Comparison of ENCODE assay signal across 8 cellular contexts in genomic region chr5:64612349-64612961, GRCh38.
DNase-seq lines count a peak whose midpoint lies in the region; ATAC-seq and TF ChIP-seq lines count a peak whose summit lies in the region.

No MANE protein-coding gene starts in this region.

- peak; percentile 63 for DNase-seq in activated CD4-positive, alpha-beta T cell treated with anti-CD3 and anti-CD28 coated beads, Interleukin-2, amount 10 ng/mL, durations not matched to agents 24 days and 14 days
- DNase-seq in activated CD4-positive, alpha-beta T cell treated with anti-CD3 and anti-CD28 coated beads for 4 hours, result no peak
- DNase-seq in OCI-LY7 (ENCODE audit: low spot score) (peak; percentile 41), epidermal melanocyte (ENCODE audit: insufficient read length, low spot score) (peak; percentile 34), mucosa of gallbladder (ENCODE audit: low spot score) (peak; percentile 61), UCSD-AML1 (lab: John Stamatoyannopoulos, UW; ENCODE audit: unreplicated experiment) (no peak), posterior vena cava (ENCODE audit: low spot score) (no peak)

- POLR2A ChIA-PET in OCI-LY7 (lab: Charles Lee), result interaction anchor here (0.7 to 3.0 kb wide), 3 partner anchors 10 to 14 kb away, joined by 3 to 9 read pairs (median 4); no protein-coding TSS in a partner anchor

- no peaks in the 10 kb centered on the region for H3K79me2 ChIP-seq in OCI-LY7 (ENCODE audit: insufficient read depth, low read depth, low read length)

- H3K9me3 ChIP-seq in OCI-LY7 (ENCODE audit: low read length), result no peaks in the 10 kb centered on the region

- no peaks in the 10 kb centered on the region for H3K4me1 ChIP-seq in OCI-LY7 (ENCODE audit: insufficient read depth, low read length, poor library complexity, severe bottlenecking)

- no peak overlapping the region for H3K27ac Mint-ChIP-seq in activated CD4-positive, alpha-beta T cell treated with anti-CD3 and anti-CD28 coated beads, Interleukin-2, amount 10 ng/mL, durations not matched to agents 24 days and 14 days

- H3K9me2 ChIP-seq in OCI-LY7 (ENCODE audit: insufficient read depth, low read length), result no peaks in the 10 kb centered on the region

- H3K4me2 ChIP-seq in OCI-LY7 (ENCODE audit: low read length), result no peak overlapping the region

- no peaks in the 10 kb centered on the region for H3K36me3 ChIP-seq in OCI-LY7 (ENCODE audit: insufficient read depth, low read length)

- H3K4me1 Mint-ChIP-seq in activated CD4-positive, alpha-beta T cell treated with anti-CD3 and anti-CD28 coated beads, Interleukin-2, amount 10 ng/mL, durations not matched to agents 24 days and 14 days, result no peaks in the 10 kb centered on the region

- no peaks in the 10 kb centered on the region for H3K36me3 Mint-ChIP-seq in activated CD4-positive, alpha-beta T cell treated with anti-CD3 and anti-CD28 coated beads, Interleukin-2, amount 10 ng/mL, durations not matched to agents 24 days and 14 days (ENCODE audit: low read depth)

- H2AFZ ChIP-seq in OCI-LY7 (ENCODE audit: low read length), result no peak overlapping the region

- peaks cover 22% of the 10 kb centered on the region for H3K27me3 Mint-ChIP-seq in activated CD4-positive, alpha-beta T cell treated with anti-CD3 and anti-CD28 coated beads, Interleukin-2, amount 10 ng/mL, durations not matched to agents 24 days and 14 days

- CTCF ChIA-PET in OCI-LY7 (lab: Charles Lee; ENCODE audit: unreplicated experiment), result no interaction called here

- intact Hi-C loops in activated CD4-positive, alpha-beta T cell treated with anti-CD3 and anti-CD28 coated beads, Interleukin-2, amount 10 ng/mL, durations not matched to agents 24 days and 14 days (cut with micrococcal nuclease), result loop anchor here (2.0 kb wide), 1 partner anchor 384 kb away; no protein-coding TSS in a partner anchor
- intact Hi-C loops in OCI-LY7 (cut with micrococcal nuclease; ENCODE audit: unreplicated experiment), result loop anchor here (5.0 to 10.0 kb wide), 3 partner anchors 380 to 538 kb away; no protein-coding TSS in a partner anchor
- intact Hi-C loops in posterior vena cava (cut with DNase I), result loop anchor here in 1 of 2 donors (5.0 to 10.0 kb wide), 3 partner anchors 385 to 538 kb away; no protein-coding TSS in a partner anchor

- BruUV-seq in OCI-LY7 (replicated peaks; lab: Mats Ljungman, UMichigan), result no TSS peak

- no peak overlapping the region for H3K4me3 ChIP-seq in OCI-LY7 (ENCODE audit: low read depth, low read length, poor library complexity, severe bottlenecking)

- H3K4me3 Mint-ChIP-seq in activated CD4-positive, alpha-beta T cell treated with anti-CD3 and anti-CD28 coated beads, Interleukin-2, amount 10 ng/mL, durations not matched to agents 24 days and 14 days, result no peak overlapping the region

- peak; percentile 89 for TF ChIP-seq CTCF in OCI-LY7 (conservative IDR thresholded peaks at IDR 0.05; ENCODE audit: low read length)

- no peaks in the 10 kb centered on the region for H4K20me1 ChIP-seq in OCI-LY7 (ENCODE audit: insufficient read depth, low read length)

- H3K27ac ChIP-seq in OCI-LY7 (ENCODE audit: low read depth, low read length, poor library complexity, severe bottlenecking), result no peak overlapping the region

- peak; percentile 45 for ATAC-seq in HG03460 (IDR thresholded peaks at IDR 0.05; ENCODE audit: unreplicated experiment)

- H3K9me3 Mint-ChIP-seq in activated CD4-positive, alpha-beta T cell treated with anti-CD3 and anti-CD28 coated beads, Interleukin-2, amount 10 ng/mL, durations not matched to agents 24 days and 14 days, result no peaks in the 10 kb centered on the region

Comparison
In these comparisons a context has a peak if more than half of its experiments do, and no peak if none do; other contexts are left out.
1. DNase-seq: peak in activated CD4-positive, alpha-beta T cell treated with anti-CD3 and anti-CD28 coated beads, Interleukin-2, amount 10 ng/mL, durations not matched to agents 24 days and 14 days (single experiment), OCI-LY7 (single experiment), epidermal melanocyte (single experiment) and mucosa of gallbladder (single experiment); none in activated CD4-positive, alpha-beta T cell treated with anti-CD3 and anti-CD28 coated beads for 4 hours (0 of 2), UCSD-AML1 (single experiment) and posterior vena cava (single experiment).